1 cellular context compared by ENCODE assay signal in the genomic region with DNA sequence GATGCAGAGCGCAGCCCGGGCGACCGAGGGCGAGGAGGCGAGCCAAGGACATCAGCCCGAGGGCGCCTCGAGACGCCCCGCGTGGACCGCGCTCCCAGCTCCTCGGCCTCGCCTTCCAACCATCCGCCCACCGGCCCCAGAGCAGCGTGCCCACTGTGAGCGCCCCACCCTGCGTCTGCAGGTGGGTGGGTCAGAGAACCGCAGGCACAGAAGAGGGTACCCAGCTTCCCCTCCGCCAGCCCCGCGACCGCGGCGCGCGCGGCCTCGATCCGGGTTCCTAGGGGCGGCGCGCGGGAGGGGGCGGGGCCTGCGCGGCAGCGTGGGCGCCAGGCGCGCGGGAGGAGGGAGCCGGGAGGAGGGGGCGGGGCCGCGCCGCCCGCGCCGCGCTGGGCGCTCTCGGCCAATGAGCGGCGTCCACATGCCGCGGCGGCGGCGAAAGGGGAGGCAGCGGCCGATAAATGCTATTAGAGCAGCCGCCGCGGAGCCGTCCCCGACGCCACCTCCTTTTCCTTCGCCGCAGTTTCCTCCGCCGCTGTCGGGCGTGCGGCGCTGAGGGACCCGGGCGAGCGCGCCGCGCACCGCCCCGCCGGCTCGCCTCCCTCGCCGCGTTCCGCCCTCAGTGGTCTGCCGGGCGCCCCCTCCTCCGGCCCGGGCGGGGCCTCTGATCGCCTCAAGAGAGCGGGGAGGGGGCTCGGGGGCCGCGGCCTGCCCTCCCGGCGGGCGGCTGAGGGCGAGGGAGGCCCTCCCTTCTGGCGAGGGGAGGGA.
A peak's percentile ranks its signal among the peaks of the same experiment; 100 is the strongest.
TF ChIP-seq lines count a peak whose summit lies in the region.

A gene (plus strand): TSS at position 464 of the 765 bp plus-strand sequence. CDS start 543 bp downstream, outside the sequence.

TF ChIP-seq in HepG2, 621 proteins besides CTCF, POLR2A, EP300 and RAD21 (continued from another document and continues in another):
- TF ChIP-seq, protein P1, sequence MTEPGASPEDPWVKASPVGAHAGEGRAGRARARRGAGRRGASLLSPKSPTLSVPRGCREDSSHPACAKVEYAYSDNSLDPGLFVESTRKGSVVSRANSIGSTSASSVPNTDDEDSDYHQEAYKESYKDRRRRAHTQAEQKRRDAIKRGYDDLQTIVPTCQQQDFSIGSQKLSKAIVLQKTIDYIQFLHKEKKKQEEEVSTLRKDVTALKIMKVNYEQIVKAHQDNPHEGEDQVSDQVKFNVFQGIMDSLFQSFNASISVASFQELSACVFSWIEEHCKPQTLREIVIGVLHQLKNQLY (CRISPR knock-in tag; IDR thresholded peaks at IDR 0.05), result no peak
- TF ChIP-seq ZNF780A (CRISPR knock-in tag; IDR thresholded peaks at IDR 0.05) (peak; percentile 60; the same call in 1 of the 2 replicates), ZSCAN21 (CRISPR knock-in tag; IDR thresholded peaks at IDR 0.05; ENCODE audit: borderline replicate concordance) (peak; percentile 55; the same call in 1 of the 2 replicates), SMARCC2 (IDR thresholded peaks at IDR 0.05) (no peak), AKAP8 (CRISPR knock-in tag; IDR thresholded peaks at IDR 0.05) (no peak), KDM5A (IDR thresholded peaks at IDR 0.05; ENCODE audit: borderline replicate concordance, low read length) (no peak), AGO2 (optimal IDR thresholded peaks at IDR 0.05; ENCODE audit: low read depth, low read length) (peak; percentile 72), XBP1 (CRISPR knock-in tag; IDR thresholded peaks at IDR 0.05) (no peak), TCF12 (IDR thresholded peaks at IDR 0.05) (no peak), TCF12 (CRISPR knock-in tag; IDR thresholded peaks at IDR 0.05) (no peak), ZKSCAN1 (IDR thresholded peaks at IDR 0.05; ENCODE audit: low read length) (no peak), ZNF577 (CRISPR knock-in tag; IDR thresholded peaks at IDR 0.05; ENCODE audit: borderline replicate concordance, low read depth) (no peak), NRL (CRISPR knock-in tag; IDR thresholded peaks at IDR 0.05; ENCODE audit: borderline replicate concordance) (peak; percentile 55; the same call in 1 of the 2 replicates), YEATS2 (CRISPR knock-in tag; IDR thresholded peaks at IDR 0.05; ENCODE audit: borderline replicate concordance) (peak; percentile 60), MIER3 (CRISPR knock-in tag; IDR thresholded peaks at IDR 0.05; ENCODE audit: borderline replicate concordance) (no peak), ZNF333 (CRISPR knock-in tag; IDR thresholded peaks at IDR 0.05; ENCODE audit: borderline replicate concordance) (0 out of 2 replicates have a peak, but pooled peaks have one; percentile 24), MXI1 (IDR thresholded peaks at IDR 0.05; ENCODE audit: borderline replicate concordance, low read depth, low read length) (peak; percentile 69; the same call in 1 of the 3 replicates), NFYB (CRISPR knock-in tag; IDR thresholded peaks at IDR 0.05) (peak; percentile 55; the same call in 1 of the 2 replicates), ZNF136 (CRISPR knock-in tag; IDR thresholded peaks at IDR 0.05; ENCODE audit: low read depth) (no peak), RBM22 (optimal IDR thresholded peaks at IDR 0.05; ENCODE audit: low read length) (no peak), ZFY (CRISPR knock-in tag; IDR thresholded peaks at IDR 0.05) (peak; percentile 66), ZNF75D (CRISPR knock-in tag; IDR thresholded peaks at IDR 0.05; ENCODE audit: borderline replicate concordance) (no peak), ETV6 (CRISPR knock-in tag; conservative IDR thresholded peaks at IDR 0.05) (0 out of 2 replicates have a peak, but pooled peaks have one; percentile 20), ZZZ3 (CRISPR knock-in tag; IDR thresholded peaks at IDR 0.05; ENCODE audit: borderline replicate concordance) (peak; percentile 34; the same call in 1 of the 2 replicates), ZNF101 (CRISPR knock-in tag; IDR thresholded peaks at IDR 0.05; ENCODE audit: borderline replicate concordance, low read depth) (no peak), TBX2 (CRISPR knock-in tag; IDR thresholded peaks at IDR 0.05; ENCODE audit: borderline replicate concordance) (peak; percentile 50; the same call in 1 of the 2 replicates), SMYD3 (CRISPR knock-in tag; IDR thresholded peaks at IDR 0.05) (no peak), LCORL (IDR thresholded peaks at IDR 0.05) (no peak), LCORL (CRISPR knock-in tag; IDR thresholded peaks at IDR 0.05) (peak; percentile 31; the same call in 1 of the 2 replicates), ZNF205 (CRISPR knock-in tag; IDR thresholded peaks at IDR 0.05) (no peak), ZNF562 (CRISPR knock-in tag; IDR thresholded peaks at IDR 0.05; ENCODE audit: borderline replicate concordance) (no peak), GATA4 (IDR thresholded peaks at IDR 0.05; ENCODE audit: borderline replicate concordance, low read depth) (0 out of 2 replicates have a peak, but pooled peaks have one; percentile 26), ZNF430 (CRISPR knock-in tag; IDR thresholded peaks at IDR 0.05) (peak; percentile 51; the same call in 1 of the 2 replicates), TOE1 (CRISPR knock-in tag; IDR thresholded peaks at IDR 0.05) (no peak)
- TF ChIP-seq, protein P2, sequence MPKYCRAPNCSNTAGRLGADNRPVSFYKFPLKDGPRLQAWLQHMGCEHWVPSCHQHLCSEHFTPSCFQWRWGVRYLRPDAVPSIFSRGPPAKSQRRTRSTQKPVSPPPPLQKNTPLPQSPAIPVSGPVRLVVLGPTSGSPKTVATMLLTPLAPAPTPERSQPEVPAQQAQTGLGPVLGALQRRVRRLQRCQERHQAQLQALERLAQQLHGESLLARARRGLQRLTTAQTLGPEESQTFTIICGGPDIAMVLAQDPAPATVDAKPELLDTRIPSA (CRISPR knock-in tag; IDR thresholded peaks at IDR 0.05; ENCODE audit: borderline replicate concordance), result no peak
- TF ChIP-seq, protein P3, sequence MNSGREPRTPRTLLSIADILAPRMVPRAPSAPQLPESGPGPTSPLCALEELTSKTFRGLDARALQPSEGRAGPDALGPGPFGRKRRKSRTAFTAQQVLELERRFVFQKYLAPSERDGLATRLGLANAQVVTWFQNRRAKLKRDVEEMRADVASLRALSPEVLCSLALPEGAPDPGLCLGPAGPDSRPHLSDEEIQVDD (CRISPR knock-in tag; IDR thresholded peaks at IDR 0.05; ENCODE audit: borderline replicate concordance), result no peak
- TF ChIP-seq, protein P4, sequence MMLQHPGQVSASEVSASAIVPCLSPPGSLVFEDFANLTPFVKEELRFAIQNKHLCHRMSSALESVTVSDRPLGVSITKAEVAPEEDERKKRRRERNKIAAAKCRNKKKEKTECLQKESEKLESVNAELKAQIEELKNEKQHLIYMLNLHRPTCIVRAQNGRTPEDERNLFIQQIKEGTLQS (CRISPR knock-in tag; IDR thresholded peaks at IDR 0.05), result peak; percentile 51; the same call in 1 of the 2 replicates
- TF ChIP-seq, protein P5, sequence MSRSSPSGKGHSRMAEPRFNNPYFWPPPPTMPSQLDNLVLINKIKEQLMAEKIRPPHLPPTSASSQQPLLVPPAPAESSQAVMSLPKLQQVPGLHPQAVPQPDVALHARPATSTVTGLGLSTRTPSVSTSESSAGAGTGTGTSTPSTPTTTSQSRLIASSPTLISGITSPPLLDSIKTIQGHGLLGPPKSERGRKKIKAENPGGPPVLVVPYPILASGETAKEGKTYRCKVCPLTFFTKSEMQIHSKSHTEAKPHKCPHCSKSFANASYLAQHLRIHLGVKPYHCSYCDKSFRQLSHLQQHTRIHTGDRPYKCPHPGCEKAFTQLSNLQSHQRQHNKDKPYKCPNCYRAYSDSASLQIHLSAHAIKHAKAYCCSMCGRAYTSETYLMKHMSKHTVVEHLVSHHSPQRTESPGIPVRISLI (CRISPR knock-in tag; IDR thresholded peaks at IDR 0.05; ENCODE audit: borderline replicate concordance), result no peak
- TF ChIP-seq, protein P6, sequence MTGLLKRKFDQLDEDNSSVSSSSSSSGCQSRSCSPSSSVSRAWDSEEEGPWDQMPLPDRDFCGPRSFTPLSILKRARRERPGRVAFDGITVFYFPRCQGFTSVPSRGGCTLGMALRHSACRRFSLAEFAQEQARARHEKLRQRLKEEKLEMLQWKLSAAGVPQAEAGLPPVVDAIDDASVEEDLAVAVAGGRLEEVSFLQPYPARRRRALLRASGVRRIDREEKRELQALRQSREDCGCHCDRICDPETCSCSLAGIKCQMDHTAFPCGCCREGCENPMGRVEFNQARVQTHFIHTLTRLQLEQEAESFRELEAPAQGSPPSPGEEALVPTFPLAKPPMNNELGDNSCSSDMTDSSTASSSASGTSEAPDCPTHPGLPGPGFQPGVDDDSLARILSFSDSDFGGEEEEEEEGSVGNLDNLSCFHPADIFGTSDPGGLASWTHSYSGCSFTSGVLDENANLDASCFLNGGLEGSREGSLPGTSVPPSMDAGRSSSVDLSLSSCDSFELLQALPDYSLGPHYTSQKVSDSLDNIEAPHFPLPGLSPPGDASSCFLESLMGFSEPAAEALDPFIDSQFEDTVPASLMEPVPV (CRISPR knock-in tag; IDR thresholded peaks at IDR 0.05), result 0 out of 2 replicates have a peak, but pooled peaks have one; percentile 26
- TF ChIP-seq, protein P7, sequence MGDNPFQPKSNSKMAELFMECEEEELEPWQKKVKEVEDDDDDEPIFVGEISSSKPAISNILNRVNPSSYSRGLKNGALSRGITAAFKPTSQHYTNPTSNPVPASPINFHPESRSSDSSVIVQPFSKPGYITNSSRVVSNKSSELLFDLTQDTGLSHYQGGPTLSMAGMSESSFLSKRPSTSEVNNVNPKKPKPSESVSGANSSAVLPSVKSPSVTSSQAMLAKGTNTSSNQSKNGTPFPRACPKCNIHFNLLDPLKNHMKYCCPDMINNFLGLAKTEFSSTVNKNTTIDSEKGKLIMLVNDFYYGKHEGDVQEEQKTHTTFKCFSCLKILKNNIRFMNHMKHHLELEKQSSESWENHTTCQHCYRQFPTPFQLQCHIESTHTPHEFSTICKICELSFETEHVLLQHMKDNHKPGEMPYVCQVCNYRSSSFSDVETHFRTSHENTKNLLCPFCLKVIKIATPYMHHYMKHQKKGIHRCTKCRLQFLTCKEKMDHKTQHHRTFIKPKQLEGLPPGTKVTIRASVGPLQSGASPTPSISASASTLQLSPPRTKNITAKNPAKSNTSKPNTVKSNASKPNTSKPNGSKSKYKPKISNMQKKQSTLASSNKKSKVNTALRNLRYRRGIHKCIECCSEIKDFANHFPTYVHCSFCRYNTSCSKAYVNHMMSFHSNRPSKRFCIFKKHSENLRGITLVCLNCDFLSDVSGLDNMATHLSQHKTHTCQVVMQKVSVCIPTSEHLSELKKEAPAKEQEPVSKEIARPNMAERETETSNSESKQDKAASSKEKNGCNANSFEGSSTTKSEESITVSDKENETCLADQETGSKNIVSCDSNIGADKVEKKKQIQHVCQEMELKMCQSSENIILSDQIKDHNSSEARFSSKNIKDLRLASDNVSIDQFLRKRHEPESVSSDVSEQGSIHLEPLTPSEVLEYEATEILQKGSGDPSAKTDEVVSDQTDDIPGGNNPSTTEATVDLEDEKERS (CRISPR knock-in tag; IDR thresholded peaks at IDR 0.05), result 0 out of 2 replicates have a peak, but pooled peaks have one; percentile 20
- TF ChIP-seq, protein P8, sequence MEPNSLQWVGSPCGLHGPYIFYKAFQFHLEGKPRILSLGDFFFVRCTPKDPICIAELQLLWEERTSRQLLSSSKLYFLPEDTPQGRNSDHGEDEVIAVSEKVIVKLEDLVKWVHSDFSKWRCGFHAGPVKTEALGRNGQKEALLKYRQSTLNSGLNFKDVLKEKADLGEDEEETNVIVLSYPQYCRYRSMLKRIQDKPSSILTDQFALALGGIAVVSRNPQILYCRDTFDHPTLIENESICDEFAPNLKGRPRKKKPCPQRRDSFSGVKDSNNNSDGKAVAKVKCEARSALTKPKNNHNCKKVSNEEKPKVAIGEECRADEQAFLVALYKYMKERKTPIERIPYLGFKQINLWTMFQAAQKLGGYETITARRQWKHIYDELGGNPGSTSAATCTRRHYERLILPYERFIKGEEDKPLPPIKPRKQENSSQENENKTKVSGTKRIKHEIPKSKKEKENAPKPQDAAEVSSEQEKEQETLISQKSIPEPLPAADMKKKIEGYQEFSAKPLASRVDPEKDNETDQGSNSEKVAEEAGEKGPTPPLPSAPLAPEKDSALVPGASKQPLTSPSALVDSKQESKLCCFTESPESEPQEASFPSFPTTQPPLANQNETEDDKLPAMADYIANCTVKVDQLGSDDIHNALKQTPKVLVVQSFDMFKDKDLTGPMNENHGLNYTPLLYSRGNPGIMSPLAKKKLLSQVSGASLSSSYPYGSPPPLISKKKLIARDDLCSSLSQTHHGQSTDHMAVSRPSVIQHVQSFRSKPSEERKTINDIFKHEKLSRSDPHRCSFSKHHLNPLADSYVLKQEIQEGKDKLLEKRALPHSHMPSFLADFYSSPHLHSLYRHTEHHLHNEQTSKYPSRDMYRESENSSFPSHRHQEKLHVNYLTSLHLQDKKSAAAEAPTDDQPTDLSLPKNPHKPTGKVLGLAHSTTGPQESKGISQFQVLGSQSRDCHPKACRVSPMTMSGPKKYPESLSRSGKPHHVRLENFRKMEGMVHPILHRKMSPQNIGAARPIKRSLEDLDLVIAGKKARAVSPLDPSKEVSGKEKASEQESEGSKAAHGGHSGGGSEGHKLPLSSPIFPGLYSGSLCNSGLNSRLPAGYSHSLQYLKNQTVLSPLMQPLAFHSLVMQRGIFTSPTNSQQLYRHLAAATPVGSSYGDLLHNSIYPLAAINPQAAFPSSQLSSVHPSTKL (CRISPR knock-in tag; IDR thresholded peaks at IDR 0.05), result 0 out of 2 replicates have a peak, but pooled peaks have one; percentile 10
